ENCODE assay signal across 8 cellular contexts in the genomic region with DNA sequence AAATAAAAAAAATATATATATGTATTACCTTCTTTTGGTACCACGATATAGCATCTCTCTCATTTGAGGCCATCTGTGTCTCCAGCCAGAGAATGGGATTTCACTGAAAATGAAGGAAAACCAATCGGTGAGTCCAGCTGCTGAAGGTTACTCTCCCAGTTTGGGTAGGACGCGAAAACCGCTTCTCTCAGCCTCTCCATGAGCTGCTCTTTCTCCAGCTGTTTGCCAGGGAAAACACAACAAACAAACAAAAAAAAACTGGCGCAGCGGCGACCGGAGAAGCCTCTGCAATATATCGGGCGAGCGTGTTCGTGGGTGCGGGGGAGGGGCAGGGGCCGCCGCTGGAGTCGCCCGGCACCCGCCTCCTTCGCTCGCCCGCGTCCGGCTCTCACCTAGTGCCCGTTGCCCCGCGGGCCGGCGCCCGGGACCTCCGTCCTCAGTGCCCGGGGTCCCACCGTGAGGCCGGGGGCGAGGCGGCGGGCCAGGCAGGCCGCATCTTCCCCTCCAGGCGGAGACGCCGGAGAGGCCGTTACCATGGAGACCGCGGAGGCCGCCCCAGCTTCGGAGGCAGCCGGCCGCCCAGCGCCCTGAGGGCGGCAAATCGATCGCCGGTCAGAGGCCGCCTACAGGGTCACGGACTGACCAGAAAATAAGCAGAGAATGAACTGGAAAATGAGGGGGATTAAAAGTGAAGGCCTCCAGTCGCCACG. TPM values are rescaled to one million over a fixed set of nuclear protein-coding genes. Genes with fewer than 3 reads are reported as not detected.
A peak's percentile ranks its signal among the peaks of the same experiment; 100 is the strongest.
DNase-seq lines count a peak whose midpoint lies in the region; ATAC-seq and TF ChIP-seq lines count a peak whose summit lies in the region.

No MANE protein-coding gene starts in this region.

- H3K4me1 ChIP-seq in thoracic aorta (ENCODE audit: control insufficient read depth in 1 of 2, low read depth in 2 of 2): peaks cover 9 to 17% of the 10 kb centered on the region in 2 donors

- H3K27me3 ChIP-seq in thoracic aorta (replicated peaks; ENCODE audit: insufficient read depth): no peaks in the 10 kb centered on the region

- H3K9me3 ChIP-seq in thoracic aorta: no peaks in the 10 kb centered on the region

- no peak for TF ChIP-seq CTCF in thoracic aorta (IDR thresholded peaks at IDR 0.05)

- DNase-seq in DMS153 (lab: John Stamatoyannopoulos, UW): peak; percentile 25
- peak; percentile 19 for DNase-seq in HPDE6-E6E7 (ENCODE audit: extremely low spot score)
- DNase-seq in SHP77 treated with DMSO at 0.1 percent for 48 hours (lab: John Stamatoyannopoulos, UW): peak; percentile 21
- DNase-seq in activated naive CD4-positive, alpha-beta T cell treated with Interleukin-2 at 50 U/mL for 16 hours: peak; percentile 60
- peak; percentile 63 for DNase-seq in germinal center (ENCODE audit: low spot score)
- DNase-seq in nucleus accumbens (lab: John Stamatoyannopoulos, UW): peak in 48 of 56 donors; percentile 5 to 82 (median 60)
- DNase-seq in thoracic aorta (ENCODE audit: low spot score): peak; percentile 12

- no peaks in the 10 kb centered on the region for H3K36me3 ChIP-seq in thoracic aorta

- ATAC-seq in GM21360 (IDR thresholded peaks at IDR 0.05; ENCODE audit: unreplicated experiment) (peak; percentile 42), thoracic aorta (ENCODE audit: insufficient number of reproducible peaks, low FRiP score, low read depth) (peak; percentile 58)

- H3K4me3 ChIP-seq in thoracic aorta: peak overlapping the region; percentile 90

- peak overlapping the region; percentile 94 to 95 for H3K27ac ChIP-seq in thoracic aorta

RNA-seq across cellular contexts. Expression of a gene that starts 0.5 kb away (rescaled TPM):
- 10 to 100 TPM; 21.2 to 21.3 TPM for total RNA-seq in thoracic aorta

RNA-seq across cellular contexts. Expression of a gene that starts 53.5 kb away (rescaled TPM):
- 10 to 100 TPM; 16.1 to 23.5 TPM for total RNA-seq in thoracic aorta

Comparison
In these comparisons a context has a peak if more than half of its experiments do, and no peak if none do; other contexts are left out.
1. Peak in every context shown above with its lines: DNase-seq, ATAC-seq, H3K4me3 ChIP-seq and H3K27ac ChIP-seq.
2. DNase-seq: peak in every context shown above with its lines; median percentile 63 in germinal center; 60 in activated naive CD4-positive, alpha-beta T cell treated with Interleukin-2 at 50 U/mL for 16 hours; 60 in nucleus accumbens; 25 in DMS153; 21 in SHP77 treated with DMSO at 0.1 percent for 48 hours; 19 in HPDE6-E6E7; 12 in thoracic aorta.